Comparison of ENCODE assay signal across 8 cellular contexts in the genomic region with DNA sequence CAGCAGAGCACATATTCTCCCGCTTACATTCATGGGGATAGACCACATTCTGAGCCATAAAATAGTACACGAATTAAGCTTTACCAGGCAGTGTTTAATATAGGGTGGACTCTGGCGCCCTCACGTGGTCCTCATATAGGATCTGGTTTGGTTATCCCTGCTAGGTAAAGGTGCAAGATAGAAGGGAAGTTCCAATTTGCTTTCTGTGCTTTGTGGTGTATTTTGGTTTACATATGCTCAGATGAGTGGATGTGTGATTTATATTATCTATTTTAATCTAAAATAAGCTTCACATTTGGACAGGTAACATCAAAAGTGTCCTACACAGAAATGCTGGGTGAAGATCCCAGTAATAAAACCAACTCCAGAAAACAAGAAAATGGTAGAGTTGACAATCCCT. TPM values are rescaled to one million over a fixed set of nuclear protein-coding genes. Genes with fewer than 3 reads are reported as not detected.
A peak's percentile ranks its signal among the peaks of the same experiment; 100 is the strongest.
DNase-seq lines count a peak whose midpoint lies in the region; ATAC-seq and TF ChIP-seq lines count a peak whose summit lies in the region.

No MANE protein-coding gene starts in this region.

- peak; percentile 76 for DNase-seq in DMS 273 (lab: John Stamatoyannopoulos, UW; ENCODE audit: unreplicated experiment)
- peak; percentile 35 for DNase-seq in NCI-H446 treated with DMSO at 0.1 percent for 48 hours (lab: John Stamatoyannopoulos, UW)
- peak; percentile 20 for DNase-seq in activated CD4-positive, CD25-positive, alpha-beta regulatory T cell treated with anti-CD3 and anti-CD28 coated beads, Interleukin-2, amount 50 U/mL, for 16 hours (ENCODE audit: low read depth, low spot score)
- DNase-seq in cardiac fibroblast (ENCODE audit: low read depth in 2 of 2): peak; percentile 77
- DNase-seq in kidney epithelial cell (ENCODE audit: low read depth): peak; percentile 21
- peak; percentile 69 to 71 for DNase-seq in stimulated activated CD4-positive, alpha-beta T cell treated with anti-CD3 and anti-CD28 coated beads, Interleukin-2, amount 100 ng/mL, for 24 hours

- TF ChIP-seq CTCF in cardiac fibroblast (IDR thresholded peaks at IDR 0.05; ENCODE audit: low read depth, low read length): peak; percentile 72
- TF ChIP-seq CTCF in kidney epithelial cell (IDR thresholded peaks at IDR 0.05; ENCODE audit: insufficient read depth, low read length, poor library complexity, severe bottlenecking): peak; percentile 75

- peak; percentile 36 for ATAC-seq in HG03060 (IDR thresholded peaks at IDR 0.05; ENCODE audit: low read depth, unreplicated experiment)
- no peak for ATAC-seq in HG03469 (IDR thresholded peaks at IDR 0.05; ENCODE audit: unreplicated experiment)

- H3K4me3 ChIP-seq in cardiac fibroblast (replicated peaks in 1 of 2; ENCODE audit: low read depth in 2 of 2, low read length in 2 of 2) (no peak overlapping the region), kidney epithelial cell (ENCODE audit: low read depth, low read length) (no peak overlapping the region)

- peaks cover 22% of the 10 kb centered on the region for H3K27me3 ChIP-seq in kidney epithelial cell (ENCODE audit: control insufficient read depth, insufficient read depth, low read length)

- H3K36me3 ChIP-seq in kidney epithelial cell (ENCODE audit: control insufficient read depth, insufficient read depth, low read length): no peaks in the 10 kb centered on the region

RNA-seq across cellular contexts. Expression of gene CR1, which starts 3.6 kb away (rescaled TPM):
- total RNA-seq in kidney epithelial cell: 0.07 and 0.13 TPM in 2 replicates

RNA-seq across cellular contexts. Expression of gene CR2, which starts 45.4 kb away (rescaled TPM):
- 0.04 TPM in 1 of 2 replicates, not detected in the other for total RNA-seq in kidney epithelial cell

Comparison
In these comparisons a context has a peak if more than half of its experiments do, and no peak if none do; other contexts are left out.
1. DNase-seq: peak in every context shown above with its lines; median percentile 77 in cardiac fibroblast; 76 in DMS 273; 70 in stimulated activated CD4-positive, alpha-beta T cell treated with anti-CD3 and anti-CD28 coated beads, Interleukin-2, amount 100 ng/mL, for 24 hours; 35 in NCI-H446 treated with DMSO at 0.1 percent for 48 hours; 21 in kidney epithelial cell; 20 in activated CD4-positive, CD25-positive, alpha-beta regulatory T cell treated with anti-CD3 and anti-CD28 coated beads, Interleukin-2, amount 50 U/mL, for 16 hours.